1 cellular context compared by ENCODE assay signal in genomic region chr19:46691948-46692347, GRCh38.
A peak's percentile ranks its signal among the peaks of the same experiment; 100 is the strongest.
TF ChIP-seq lines count a peak whose summit lies in the region.

No MANE protein-coding gene starts in this region.

TF ChIP-seq in K562, 482 proteins besides CTCF, POLR2A, EP300 and RAD21:
- TF ChIP-seq KDM1A (IDR thresholded peaks at IDR 0.05) (peak in 1 of 2 experiments; percentile 19; a peak in 1 of 4 replicates), ELK1 (CRISPR knock-in tag; IDR thresholded peaks at IDR 0.05) (no peak), RBM25 (IDR thresholded peaks at IDR 0.05; ENCODE audit: low read depth, low read length, severe bottlenecking) (peak; percentile 76), ADNP (tag; IDR thresholded peaks at IDR 0.05) (0 out of 2 replicates have a peak, but pooled peaks have one; percentile 42), BCOR (IDR thresholded peaks at IDR 0.05) (peak; percentile 68; the same call in 1 of the 2 replicates)
